11 cellular contexts compared by ENCODE assay signal in the genomic region with DNA sequence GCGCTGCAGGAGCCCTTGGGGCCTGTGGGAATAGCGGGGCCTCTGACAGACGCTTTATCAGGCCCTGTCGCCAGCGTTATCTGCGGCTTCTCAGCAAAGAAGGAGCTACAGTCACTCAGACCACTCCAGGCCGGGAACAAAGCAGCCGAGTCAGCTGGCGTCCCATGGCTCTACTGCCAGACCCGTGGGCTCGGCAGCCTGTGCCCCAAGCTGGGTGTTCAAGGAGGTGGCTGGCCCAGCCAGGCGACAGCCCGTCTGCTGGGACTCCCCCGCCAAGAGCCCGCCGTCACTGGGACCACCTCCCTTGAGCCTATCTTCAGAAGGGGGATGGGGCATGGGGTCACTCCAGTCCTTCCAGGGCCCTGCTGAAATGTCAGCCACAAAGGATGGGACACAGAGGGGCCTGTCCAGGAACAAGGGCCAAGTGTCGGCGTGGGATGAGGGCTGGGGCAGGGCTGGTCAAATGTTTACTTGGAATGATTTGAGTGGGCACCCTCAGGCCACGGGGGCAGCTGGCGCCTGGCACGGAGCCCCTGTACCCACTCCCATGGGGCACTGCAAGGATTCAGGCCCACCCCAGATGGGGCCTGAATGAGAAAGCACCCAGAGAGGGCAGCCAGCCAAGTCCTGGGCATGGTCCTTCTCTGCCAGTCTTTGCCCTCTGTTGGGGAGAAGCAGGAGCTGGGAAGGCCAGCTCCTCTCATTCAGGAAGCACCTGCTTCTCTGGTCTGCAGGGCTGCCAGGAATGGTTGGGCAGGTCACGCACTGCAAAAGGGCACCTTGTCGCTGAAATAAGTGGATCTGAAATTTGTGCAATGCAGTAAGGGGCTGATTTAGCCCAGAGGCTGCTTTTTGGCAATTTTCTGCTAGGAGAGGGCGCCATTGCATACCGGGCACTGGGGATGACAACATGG.
DNase-seq lines count a peak whose midpoint lies in the region; ATAC-seq and TF ChIP-seq lines count a peak whose summit lies in the region.
"Had no signal": no experiment of that assay in that cellular context is flagged by ENCODE, and none has a peak within 500 bp of the region (broad histone marks: within the 10 kb centered on the region; RNA-seq: fewer than 3 reads in every experiment).

No MANE protein-coding gene starts in this region.

- H2AFZ ChIP-seq in PC-3 (ENCODE audit: low read length) (peak overlapping the region; percentile 62), fibroblast of lung (ENCODE audit: low read length) (no peak overlapping the region), parathyroid adenoma (peak overlapping the region; percentile 66)

- H3K36me3 ChIP-seq in Caco-2 (ENCODE audit: control insufficient read depth, insufficient read depth, low read length): no peaks in the 10 kb centered on the region
- H3K36me3 ChIP-seq in PC-3 (ENCODE audit: low read depth, low read length): no peaks in the 10 kb centered on the region
- H3K36me3 ChIP-seq in fibroblast of lung (ENCODE audit: control insufficient read depth, insufficient read depth, low read length): no peaks in the 10 kb centered on the region
- no peaks in the 10 kb centered on the region for H3K36me3 ChIP-seq in parathyroid adenoma (ENCODE audit: control insufficient read depth, insufficient read depth, low read length)

- peaks cover 19% of the 10 kb centered on the region for H3K4me1 Mint-ChIP-seq in Caco-2 (ENCODE audit: low read depth, unreplicated experiment)

- ATAC-seq in PC-3 (no peak), GM21367 (IDR thresholded peaks at IDR 0.05; ENCODE audit: unreplicated experiment) (no peak)

- intact Hi-C loops in Caco-2 (cut with micrococcal nuclease; ENCODE audit: unreplicated experiment) (loop anchor here (5.0 kb wide), 2 partner anchors 148 to 248 kb away; a partner anchor contains a TSS), PC-3 (cut with micrococcal nuclease) (loop anchor here (5.0 kb wide), 4 partner anchors 48 to 233 kb away; a partner anchor contains a TSS)

- no peak overlapping the region for H3K4me3 Mint-ChIP-seq in Caco-2 (ENCODE audit: unreplicated experiment)
- H3K4me3 Mint-ChIP-seq: CD4-positive, alpha-beta T cell had no signal

- no peaks in the 10 kb centered on the region for H3K9me3 Mint-ChIP-seq in Caco-2 (ENCODE audit: unreplicated experiment)
- H3K9me3 Mint-ChIP-seq: activated naive CD8-positive, alpha-beta T cell treated with anti-CD3 and anti-CD28 coated beads, Interleukin-2, amount 10 ng/mL, durations not matched to agents 7 days and 5 days; CD4-positive, alpha-beta T cell had no signal

- no TSS peak for BruUV-seq in Caco-2 (replicated peaks; lab: Mats Ljungman, UMichigan)
- no TSS peak for BruUV-seq in PC-3 (replicated peaks; lab: Mats Ljungman, UMichigan)

- H3K27me3 ChIP-seq in Caco-2 (replicated peaks; ENCODE audit: control insufficient read depth, insufficient read depth, low read length): no peaks in the 10 kb centered on the region
- no peaks in the 10 kb centered on the region for H3K27me3 ChIP-seq in PC-3 (ENCODE audit: low read length)
- H3K27me3 ChIP-seq in fibroblast of lung (ENCODE audit: control insufficient read depth, insufficient read depth, low read length): no peaks in the 10 kb centered on the region
- H3K27me3 ChIP-seq in parathyroid adenoma (ENCODE audit: control insufficient read depth, insufficient read depth, low read length): no peaks in the 10 kb centered on the region

- no peak overlapping the region for H3K27ac ChIP-seq in PC-3 (ENCODE audit: low read length)
- peak overlapping the region; percentile 0 for H3K27ac ChIP-seq in fibroblast of lung (ENCODE audit: insufficient read depth, low read length)
- no peak overlapping the region for H3K27ac ChIP-seq in parathyroid adenoma

- CTCF ChIA-PET in Caco-2 (lab: Charles Lee): interaction anchor here (0.5 to 3.3 kb wide), 9 partner anchors 11 to 231 kb away, joined by 3 to 29 read pairs (median 5); no protein-coding TSS in a partner anchor
- CTCF ChIA-PET in PC-3 (lab: Charles Lee): interaction anchor here (1.1 to 2.5 kb wide), 2 partner anchors 61 to 82 kb away, joined by 3 to 22 read pairs; no protein-coding TSS in a partner anchor

- peak overlapping the region; percentile 41 for H3K27ac Mint-ChIP-seq in Caco-2 (ENCODE audit: unreplicated experiment)
- H3K27ac Mint-ChIP-seq: activated naive CD8-positive, alpha-beta T cell treated with anti-CD3 and anti-CD28 coated beads, Interleukin-2, amount 10 ng/mL, durations not matched to agents 7 days and 5 days; CD4-positive, alpha-beta T cell had no signal

- H3K27me3 Mint-ChIP-seq in Caco-2 (ENCODE audit: insufficient read depth, unreplicated experiment): no peaks in the 10 kb centered on the region

- H3F3A ChIP-seq in PC-3 (ENCODE audit: low read length, unreplicated experiment): no peaks in the 10 kb centered on the region

- POLR2A ChIA-PET in Caco-2 (lab: Charles Lee) (interaction anchor here (0.5 kb wide), 1 partner anchor 76 kb away, joined by 3 read pairs; no protein-coding TSS in a partner anchor), PC-3 (lab: Charles Lee; ENCODE audit: unreplicated experiment) (interaction anchor here (0.5 kb wide), 1 partner anchor 150 kb away, joined by 3 read pairs; no protein-coding TSS in a partner anchor)

- no peaks in the 10 kb centered on the region for H3K79me2 ChIP-seq in PC-3 (ENCODE audit: low read length)
- H3K79me2 ChIP-seq in fibroblast of lung (ENCODE audit: control insufficient read depth, insufficient read depth, low read length): peaks cover 2% of the 10 kb centered on the region
- H3K79me2 ChIP-seq in parathyroid adenoma: no peaks in the 10 kb centered on the region

- H3K4me1 ChIP-seq in Caco-2 (peaks cover 23% of the 10 kb centered on the region), PC-3 (ENCODE audit: insufficient read depth, low read length) (peaks cover 16% of the 10 kb centered on the region), fibroblast of lung (ENCODE audit: control insufficient read depth, extremely low read depth, insufficient read depth, low read length) (peaks cover 7% of the 10 kb centered on the region), parathyroid adenoma (no peaks in the 10 kb centered on the region)

- TF ChIP-seq CTCF in Caco-2 (IDR thresholded peaks at IDR 0.05; ENCODE audit: insufficient read depth in 1 of 2, low read depth in 1 of 2, low read length in 1 of 2, severe bottlenecking in 1 of 2, unreplicated experiment in 1 of 2) (no peak), PC-3 (conservative IDR thresholded peaks at IDR 0.05; ENCODE audit: low read depth, low read length) (no peak), fibroblast of lung (conservative IDR thresholded peaks at IDR 0.05 in 1 of 2, IDR thresholded peaks at IDR 0.05 in 1 of 2; ENCODE audit: low read depth in 1 of 2, low read length in 2 of 2) (no peak), parathyroid adenoma (IDR thresholded peaks at IDR 0.05) (no peak)

- DNase-seq in Caco-2 (peak in 1 of 2 experiments; percentile 35), PC-3 (no peak), fibroblast of lung (ENCODE audit: low read depth in 2 of 2) (no peak), inferior parietal cortex (ENCODE audit: extremely low spot score) (no peak), NCI-H1105 (lab: John Stamatoyannopoulos, UW) (no peak), Ammon's horn (ENCODE audit: low spot score) (no peak)

- no peak overlapping the region for H3K4me2 ChIP-seq in PC-3 (ENCODE audit: low read length)
- no peak overlapping the region for H3K4me2 ChIP-seq in fibroblast of lung (ENCODE audit: extremely low read depth, insufficient read depth, low read length)
- H3K4me2 ChIP-seq in parathyroid adenoma (ENCODE audit: low read length): no peak overlapping the region

- no peaks in the 10 kb centered on the region for H3K36me3 Mint-ChIP-seq in Caco-2 (ENCODE audit: insufficient read depth, unreplicated experiment)
- H3K36me3 Mint-ChIP-seq: activated naive CD8-positive, alpha-beta T cell treated with anti-CD3 and anti-CD28 coated beads, Interleukin-2, amount 10 ng/mL, durations not matched to agents 7 days and 5 days had no signal

- H3K9me3 ChIP-seq in Caco-2 (no peaks in the 10 kb centered on the region), PC-3 (ENCODE audit: low read length) (no peaks in the 10 kb centered on the region), fibroblast of lung (ENCODE audit: control insufficient read depth, insufficient read depth, low read depth, low read length) (no peaks in the 10 kb centered on the region), parathyroid adenoma (ENCODE audit: control insufficient read depth, low read length) (no peaks in the 10 kb centered on the region)
- H3K9me3 ChIP-seq: mucosa of descending colon had no signal

- no peak overlapping the region for H3K9ac ChIP-seq in PC-3 (ENCODE audit: low read length)
- no peak overlapping the region for H3K9ac ChIP-seq in fibroblast of lung (ENCODE audit: insufficient read depth, low read length)
- H3K9ac ChIP-seq in parathyroid adenoma: no peak overlapping the region

- H3K9me2 ChIP-seq in PC-3 (replicated peaks; ENCODE audit: low read length): no peaks in the 10 kb centered on the region

- H4K20me1 ChIP-seq in PC-3 (ENCODE audit: low read length) (no peaks in the 10 kb centered on the region), fibroblast of lung (ENCODE audit: control insufficient read depth, extremely low read depth, insufficient read depth, low read length) (no peaks in the 10 kb centered on the region)

- H3K4me3 ChIP-seq in Caco-2 (ENCODE audit: low read depth, low read length) (no peak overlapping the region), PC-3 (ENCODE audit: low read length) (no peak overlapping the region), fibroblast of lung (replicated peaks in 1 of 4; ENCODE audit: control extremely low read depth in 1 of 4, insufficient read depth in 1 of 4, low read depth in 3 of 4, low read length in 4 of 4) (no peak overlapping the region), parathyroid adenoma (ENCODE audit: low read depth, low read length) (no peak overlapping the region)
- H3K4me3 ChIP-seq: mucosa of descending colon had no signal
